ENCODE assay signal across 18 cellular contexts in genomic region chr12:72035625-72036024, GRCh38.
"Had no signal": no experiment of that assay in that cellular context is flagged by ENCODE, and none has a peak within 500 bp of the region (broad histone marks: within the 10 kb centered on the region; RNA-seq: fewer than 3 reads in every experiment).

No MANE protein-coding gene starts in this region.

- H3K36me3 Mint-ChIP-seq: natural killer cell had no signal

- H3K36me3 ChIP-seq: esophagus squamous epithelium, ovary, right atrium auricular region, sigmoid colon had no signal

- H3K9me3 ChIP-seq: esophagus squamous epithelium, ovary, sigmoid colon had no signal

- ATAC-seq: effector memory CD8-positive, alpha-beta T cell; left lobe of liver; natural killer cell had no signal

- H3K27ac ChIP-seq: esophagus squamous epithelium, ovary, right atrium auricular region, sigmoid colon, skin epidermis had no signal

- H3K27me3 Mint-ChIP-seq: dendritic cell treated with granulocyte-macrophage colony-stimulating factor and Interleukin-4, amounts not matched to agents 40 ng/mL and 50 ng/mL, for 4 days; effector memory CD8-positive, alpha-beta T cell had no signal

- H3K4me3 ChIP-seq: esophagus squamous epithelium, ovary, right atrium auricular region, sigmoid colon, skin epidermis had no signal

- H3K9me3 Mint-ChIP-seq: effector memory CD8-positive, alpha-beta T cell had no signal

- H3K4me3 Mint-ChIP-seq: dendritic cell treated with granulocyte-macrophage colony-stimulating factor and Interleukin-4, amounts not matched to agents 40 ng/mL and 50 ng/mL, for 4 days; effector memory CD8-positive, alpha-beta T cell; mesothelial cell of epicardium; natural killer cell; neural crest cell had no signal

- H3K4me1 Mint-ChIP-seq: natural killer cell had no signal

- H3K27ac Mint-ChIP-seq: dendritic cell treated with granulocyte-macrophage colony-stimulating factor and Interleukin-4, amounts not matched to agents 40 ng/mL and 50 ng/mL, for 4 days; effector memory CD8-positive, alpha-beta T cell; mesothelial cell of epicardium; natural killer cell had no signal

- DNase-seq: effector memory CD8-positive, alpha-beta T cell; esophagus squamous epithelium; foreskin fibroblast; kidney glomerular epithelial cell; natural killer cell; nucleus accumbens; ovary; sigmoid colon; stimulated activated CD4-positive, alpha-beta T cell treated with anti-CD3 and anti-CD28 coated beads, Interleukin-2, amount 100 ng/mL, for 24 hours; stimulated activated CD4-positive, alpha-beta T cell treated with anti-CD3 and anti-CD28 coated beads, Interleukin-4, amount 100 ng/mL, for 4 hours; stimulated activated naive CD4-positive, alpha-beta T cell treated with Interleukin-2 at 50 U/mL for 16 hours; trophoblast cell had no signal

- H3K27me3 ChIP-seq: esophagus squamous epithelium, ovary, right atrium auricular region, sigmoid colon had no signal
